26 cellular contexts compared by ENCODE assay signal in the genomic region with DNA sequence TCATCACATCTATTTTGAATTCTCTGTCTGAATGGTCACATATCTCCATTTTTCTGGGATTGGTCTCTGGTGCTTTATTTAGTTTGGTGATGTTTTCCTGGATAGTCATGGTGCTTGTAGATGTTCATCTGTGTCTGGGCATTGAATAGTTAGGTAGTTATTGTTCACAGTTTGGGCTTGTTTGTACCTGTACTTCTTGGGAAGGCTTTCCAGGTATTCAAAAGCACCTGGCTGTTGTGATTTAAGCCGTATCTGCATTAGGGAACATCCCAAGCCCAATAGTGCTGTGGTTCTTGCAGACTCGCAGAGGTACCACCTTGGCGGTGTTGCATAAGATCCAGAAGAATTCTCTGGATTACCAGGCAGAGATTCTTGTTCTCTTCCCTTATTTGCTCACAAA. TPM values are rescaled to one million over a fixed set of nuclear protein-coding genes. Genes with fewer than 3 reads are reported as not detected.
DNase-seq lines count a peak whose midpoint lies in the region; ATAC-seq, FAIRE-seq and TF ChIP-seq lines count a peak whose summit lies in the region.
"Had no signal": no experiment of that assay in that cellular context is flagged by ENCODE, and none has a peak within 500 bp of the region (broad histone marks: within the 10 kb centered on the region; RNA-seq: fewer than 3 reads in every experiment).

No MANE protein-coding gene starts in this region.

- H2AFZ ChIP-seq in trophoblast cell (ENCODE audit: insufficient read depth, low read length, poor library complexity): no peak overlapping the region

- H3K4me3 ChIP-seq in bronchial epithelial cell (ENCODE audit: low read depth, low read length): no peak overlapping the region
- no peak overlapping the region for H3K4me3 ChIP-seq in epithelial cell of esophagus (ENCODE audit: low read length)
- H3K4me3 ChIP-seq in trophoblast cell (ENCODE audit: low read depth, low read length): no peak overlapping the region
- H3K4me3 ChIP-seq: BLaER1 had no signal

- no peak overlapping the region for H3K9ac ChIP-seq in trophoblast cell (ENCODE audit: low read length)
- H3K9ac ChIP-seq: BLaER1 had no signal

- no peak overlapping the region for H3K4me2 ChIP-seq in trophoblast cell (ENCODE audit: low read length)
- H3K4me2 ChIP-seq: BLaER1 had no signal

- H3K27me3 ChIP-seq in bronchial epithelial cell (ENCODE audit: control insufficient read depth, insufficient read depth, low read length) (no peaks in the 10 kb centered on the region), foreskin keratinocyte (no peaks in the 10 kb centered on the region), trophoblast cell (ENCODE audit: insufficient read depth, low read length) (no peaks in the 10 kb centered on the region)
- H3K27me3 ChIP-seq: BE2C had no signal

- DNase-seq in bronchial epithelial cell (ENCODE audit: low read depth): peak; percentile 66
- DNase-seq in epithelial cell of esophagus (ENCODE audit: low read depth): peak; percentile 68
- peak; percentile 48 to 73 for DNase-seq in foreskin keratinocyte
- DNase-seq in trophoblast cell: no peak
- DNase-seq in DMS153 treated with DMSO at 0.1 percent for 48 hours (lab: John Stamatoyannopoulos, UW; ENCODE audit: unreplicated experiment): no peak
- no peak for DNase-seq in ecto neural progenitor cell (ENCODE audit: low spot score)
- DNase-seq: 8988T; ACHN; BE2C; C1 segment of cervical spinal cord; CD4-positive, alpha-beta memory T cell; CD4-positive, CD25-positive, alpha-beta regulatory T cell; CD8-positive, alpha-beta memory T cell; COR-L47; DMS 273 treated with DMSO at 0.1 percent for 48 hours; DMS153; DMS79 treated with DMSO at 0.1 percent for 48 hours; GF-D8 had no signal

- H3K4ac ChIP-seq in trophoblast cell (ENCODE audit: low read depth, low read length): peak overlapping the region; percentile 6

- WGBS in trophoblast cell (ENCODE audit: extremely low coverage, insufficient coverage, insufficient read length): no CpG with 5 or more reads among the region's 3 CpGs

- H2BK120ac ChIP-seq in trophoblast cell (ENCODE audit: insufficient read depth, low read length, poor library complexity): no peak overlapping the region

- H3K79me1 ChIP-seq in trophoblast cell (ENCODE audit: low read length): no peaks in the 10 kb centered on the region

- no peak for FAIRE-seq in bronchial epithelial cell (lab: Jason Lieb, UNC)
- FAIRE-seq: A204.1, G401.6, GM12891, GM19239 had no signal

- no peak overlapping the region for H3K18ac ChIP-seq in trophoblast cell (ENCODE audit: low read length)

- no peak overlapping the region for H2BK5ac ChIP-seq in trophoblast cell (ENCODE audit: low read depth, low read length, poor library complexity)

- H3K36me3 ChIP-seq in bronchial epithelial cell (ENCODE audit: control insufficient read depth, insufficient read depth, low read length) (no peaks in the 10 kb centered on the region), trophoblast cell (ENCODE audit: control insufficient read depth in 1 of 2, insufficient read depth in 2 of 2, low read length in 2 of 2) (peaks cover 2 to 4% of the 10 kb centered on the region in 2 experiments)
- H3K36me3 ChIP-seq: BE2C, BLaER1 had no signal

- H4K91ac ChIP-seq in trophoblast cell (ENCODE audit: low read depth, low read length): no peak overlapping the region

- ATAC-seq in foreskin keratinocyte: peak; percentile 63
- ATAC-seq in HG03439 (IDR thresholded peaks at IDR 0.05; ENCODE audit: unreplicated experiment): no peak

- no peaks in the 10 kb centered on the region for H3K79me2 ChIP-seq in trophoblast cell (ENCODE audit: control insufficient read depth, insufficient read depth, low read length, poor library complexity)

- no peak for TF ChIP-seq CTCF in bronchial epithelial cell (IDR thresholded peaks at IDR 0.05; ENCODE audit: insufficient read depth, low read length, severe bottlenecking)
- TF ChIP-seq CTCF in epithelial cell of esophagus (IDR thresholded peaks at IDR 0.05; ENCODE audit: insufficient read depth, low read depth, low read length, missing control alignments): no peak
- no peak for TF ChIP-seq CTCF in foreskin keratinocyte (conservative IDR thresholded peaks at IDR 0.05)

- H2AK5ac ChIP-seq in trophoblast cell (ENCODE audit: low read length): no peak overlapping the region

- H2BK12ac ChIP-seq in trophoblast cell (ENCODE audit: low read length): no peak overlapping the region

- H3K23ac ChIP-seq in trophoblast cell (ENCODE audit: low read length): no peak overlapping the region

- no peak overlapping the region for H3K14ac ChIP-seq in trophoblast cell (ENCODE audit: low read length)

- no peak overlapping the region for H4K8ac ChIP-seq in trophoblast cell (ENCODE audit: low read depth, low read length)

- H4K12ac ChIP-seq in trophoblast cell (ENCODE audit: low read depth, low read length): no peak overlapping the region

- no peaks in the 10 kb centered on the region for H3K9me3 ChIP-seq in trophoblast cell (ENCODE audit: insufficient read depth, low read depth, low read length)
- H3K9me3 ChIP-seq: BE2C, BLaER1 had no signal

- no peaks in the 10 kb centered on the region for H3K4me1 ChIP-seq in foreskin keratinocyte
- no peaks in the 10 kb centered on the region for H3K4me1 ChIP-seq in trophoblast cell (ENCODE audit: control insufficient read depth in 1 of 2, insufficient read depth in 2 of 2, low read length in 2 of 2)
- H3K4me1 ChIP-seq: BE2C, BLaER1 had no signal

- H3K27ac ChIP-seq in foreskin keratinocyte (no peak overlapping the region), trophoblast cell (ENCODE audit: low read depth, low read length) (no peak overlapping the region)
- H3K27ac ChIP-seq: BLaER1 had no signal

RNA-seq across cellular contexts. Expression of gene COL4A5, which starts 44.6 kb away (rescaled TPM):
- total RNA-seq in bronchial epithelial cell (48.4 and 63.1 TPM in 2 replicates), foreskin keratinocyte (29.0 and 30.9 TPM in 2 replicates)
- polyA plus RNA-seq in foreskin keratinocyte: 7.4 and 7.8 TPM in 2 replicates
- 40.7 and 49.7 TPM in 2 replicates for polyA plus RNA-seq in trophoblast cell (2013)
- total RNA-seq: CD4-positive, alpha-beta memory T cell; CD4-positive, CD25-positive, alpha-beta regulatory T cell; CD8-positive, alpha-beta memory T cell had no signal
- polyA plus RNA-seq: CD14-positive monocyte; CD4-positive, alpha-beta memory T cell; CD8-positive, alpha-beta memory T cell had no signal

RNA-seq across cellular contexts. Expression of gene COL4A6, which starts 46.0 kb away (rescaled TPM):
- total RNA-seq in bronchial epithelial cell: 21.1 and 23.4 TPM in 2 replicates
- total RNA-seq in foreskin keratinocyte: 24.9 and 25.2 TPM in 2 replicates
- polyA plus RNA-seq in foreskin keratinocyte: 8.8 and 10.3 TPM in 2 replicates
- polyA plus RNA-seq in trophoblast cell (2013): 13.0 and 13.7 TPM in 2 replicates
- total RNA-seq: A673; CD4-positive, alpha-beta memory T cell; CD4-positive, CD25-positive, alpha-beta regulatory T cell; CD8-positive, alpha-beta memory T cell had no signal
- polyA plus RNA-seq: CD14-positive monocyte; CD4-positive, alpha-beta memory T cell; CD4-positive, CD25-positive, alpha-beta regulatory T cell; CD8-positive, alpha-beta memory T cell had no signal

Comparison
In these comparisons a context has a peak if more than half of its experiments do, and no peak if none do; other contexts are left out.
1. DNase-seq: peak in bronchial epithelial cell (single experiment), epithelial cell of esophagus (single experiment) and foreskin keratinocyte (2 of 2); none in trophoblast cell (0 of 2), DMS153 treated with DMSO at 0.1 percent for 48 hours (single experiment) and ecto neural progenitor cell (single experiment).